ENCODE assay signal across 22 cellular contexts in the genomic region with DNA sequence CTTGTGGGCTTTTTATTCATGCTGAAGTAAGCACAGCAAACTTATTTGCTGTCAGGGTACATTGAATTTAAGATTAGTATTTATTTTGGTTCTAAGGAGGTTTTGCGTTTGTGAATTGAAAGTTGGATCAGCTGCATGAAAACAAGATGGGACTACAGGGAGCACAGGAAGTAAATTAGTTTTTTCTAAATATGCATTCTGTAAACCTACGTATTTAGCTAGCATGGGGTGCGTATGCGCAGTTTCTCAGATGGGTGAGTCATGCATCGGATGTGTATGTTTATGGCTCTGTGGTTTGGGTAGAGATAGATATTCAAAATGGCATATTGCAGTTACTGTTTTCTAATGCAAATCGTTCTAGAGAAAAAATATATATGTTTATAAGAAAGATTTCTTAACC.
A peak's percentile ranks its signal among the peaks of the same experiment; 100 is the strongest.
DNase-seq lines count a peak whose midpoint lies in the region; TF ChIP-seq lines count a peak whose summit lies in the region.
"Had no signal": no experiment of that assay in that cellular context is flagged by ENCODE, and none has a peak within 500 bp of the region (broad histone marks: within the 10 kb centered on the region; RNA-seq: fewer than 3 reads in every experiment).

No MANE protein-coding gene starts in this region.

- POLR2A ChIA-PET in A673 (lab: Charles Lee; ENCODE audit: low non-redundant PET) = interaction anchor here (0.7 kb wide), 1 partner anchor 51 kb away, joined by 3 read pairs; no protein-coding TSS in a partner anchor

- DNase-seq in A673 (ENCODE audit: low spot score) (peak; percentile 11), MG63 (peak; percentile 33), fibroblast of pulmonary artery (ENCODE audit: low read depth) (peak; percentile 7), cerebellum (ENCODE audit: low spot score) (no peak), SK-N-DZ (ENCODE audit: low spot score) (no peak)
- no peak for DNase-seq in activated T-cell treated with anti-CD3 and anti-CD28 coated beads, Interleukin-2, amount 50 U/mL, for 1 hour
- DNase-seq in stimulated activated CD4-positive, alpha-beta T cell treated with anti-CD3 and anti-CD28 coated beads, Interleukin-2, amount 100 ng/mL, for 24 hours = no peak
- DNase-seq: activated CD8-positive, alpha-beta memory T cell treated with anti-CD3 and anti-CD28 coated beads for 24 hours; activated naive CD4-positive, alpha-beta T cell; activated T-cell treated with anti-CD3 and anti-CD28 coated beads, Interleukin-2, amount 50 U/mL, for 4 hours; adrenal gland; cortex of kidney; DND-41; heart left ventricle; naive B cell; NCI-H1105 treated with DMSO at 0.1 percent for 48 hours; NCI-H2029; NCI-H2227 treated with DMSO at 0.1 percent for 48 hours; SJCRH30; small intestine had no signal

- H3K27me3 ChIP-seq in A673 (replicated peaks; ENCODE audit: insufficient read depth, low read depth, low read length, poor library complexity) (no peaks in the 10 kb centered on the region), MG63 (no peaks in the 10 kb centered on the region)
- H3K27me3 ChIP-seq: adrenal gland, heart left ventricle, SJCRH30, suprapubic skin had no signal

- H3K9me3 ChIP-seq in A673 (ENCODE audit: low read depth, low read length, poor library complexity, severe bottlenecking) (peaks cover 5% of the 10 kb centered on the region), MG63 (no peaks in the 10 kb centered on the region)
- H3K9me3 ChIP-seq: adrenal gland, heart left ventricle, SJCRH30, suprapubic skin had no signal

- TF ChIP-seq CTCF in A673 (conservative IDR thresholded peaks at IDR 0.05; ENCODE audit: low read depth, low read length) (no peak), fibroblast of pulmonary artery (IDR thresholded peaks at IDR 0.05; ENCODE audit: low read length, missing control alignments) (no peak)

- H3K4me1 ChIP-seq in A673 (ENCODE audit: insufficient read depth, low read length, poor library complexity, severe bottlenecking) = no peaks in the 10 kb centered on the region
- H3K4me1 ChIP-seq: adrenal gland, SJCRH30, suprapubic skin had no signal

- H3K4me3 ChIP-seq in A673 (ENCODE audit: low read depth, low read length, poor library complexity, severe bottlenecking) (no peak overlapping the region), MG63 (no peak overlapping the region), fibroblast of pulmonary artery (replicated peaks; ENCODE audit: low read depth, low read length) (no peak overlapping the region)
- H3K4me3 ChIP-seq: adrenal gland, heart left ventricle, SJCRH30, suprapubic skin had no signal

- no peaks in the 10 kb centered on the region for H3K36me3 ChIP-seq in A673 (ENCODE audit: insufficient read depth, low read length, poor library complexity, severe bottlenecking)
- no peaks in the 10 kb centered on the region for H3K36me3 ChIP-seq in MG63
- H3K36me3 ChIP-seq: adrenal gland, heart left ventricle, SJCRH30, suprapubic skin had no signal

- intact Hi-C loops in A673 (cut with micrococcal nuclease; ENCODE audit: unreplicated experiment) = no loop called here

- BruUV-seq in A673 (replicated peaks; lab: Mats Ljungman, UMichigan) = no TSS peak

- no peak overlapping the region for H3K27ac ChIP-seq in A673 (ENCODE audit: low read depth, low read length, poor library complexity, severe bottlenecking)
- H3K27ac ChIP-seq: adrenal gland, heart left ventricle, SJCRH30, suprapubic skin had no signal

- CTCF ChIA-PET in A673 (lab: Charles Lee) = no interaction called here

TF ChIP-seq in PFSK-1, 5 proteins besides CTCF, POLR2A, EP300 and RAD21:
- TF ChIP-seq FOXP2 (optimal IDR thresholded peaks at IDR 0.05; ENCODE audit: borderline replicate concordance, extremely low read depth, extremely low read length, insufficient read depth) (peak; percentile 41), TAF1 (IDR thresholded peaks at IDR 0.05; ENCODE audit: borderline replicate concordance, insufficient read depth, low read length) (no peak), POLR2AphosphoS5 (IDR thresholded peaks at IDR 0.05; ENCODE audit: low read depth, low read length) (no peak), SIN3A (IDR thresholded peaks at IDR 0.05; ENCODE audit: borderline replicate concordance, insufficient read depth, low read length) (no peak), REST (IDR thresholded peaks at IDR 0.05; ENCODE audit: insufficient read depth in 1 of 2, low read depth in 2 of 2, low read length in 2 of 2) (no peak)

Comparison
In these comparisons a context has a peak if more than half of its experiments do, and no peak if none do; other contexts are left out.
1. DNase-seq: peak in A673 (single experiment), MG63 (single experiment) and fibroblast of pulmonary artery (single experiment); none in cerebellum (single experiment), activated T-cell treated with anti-CD3 and anti-CD28 coated beads, Interleukin-2, amount 50 U/mL, for 1 hour (single experiment), stimulated activated CD4-positive, alpha-beta T cell treated with anti-CD3 and anti-CD28 coated beads, Interleukin-2, amount 100 ng/mL, for 24 hours (0 of 2) and SK-N-DZ (single experiment).